In the genomic region with DNA sequence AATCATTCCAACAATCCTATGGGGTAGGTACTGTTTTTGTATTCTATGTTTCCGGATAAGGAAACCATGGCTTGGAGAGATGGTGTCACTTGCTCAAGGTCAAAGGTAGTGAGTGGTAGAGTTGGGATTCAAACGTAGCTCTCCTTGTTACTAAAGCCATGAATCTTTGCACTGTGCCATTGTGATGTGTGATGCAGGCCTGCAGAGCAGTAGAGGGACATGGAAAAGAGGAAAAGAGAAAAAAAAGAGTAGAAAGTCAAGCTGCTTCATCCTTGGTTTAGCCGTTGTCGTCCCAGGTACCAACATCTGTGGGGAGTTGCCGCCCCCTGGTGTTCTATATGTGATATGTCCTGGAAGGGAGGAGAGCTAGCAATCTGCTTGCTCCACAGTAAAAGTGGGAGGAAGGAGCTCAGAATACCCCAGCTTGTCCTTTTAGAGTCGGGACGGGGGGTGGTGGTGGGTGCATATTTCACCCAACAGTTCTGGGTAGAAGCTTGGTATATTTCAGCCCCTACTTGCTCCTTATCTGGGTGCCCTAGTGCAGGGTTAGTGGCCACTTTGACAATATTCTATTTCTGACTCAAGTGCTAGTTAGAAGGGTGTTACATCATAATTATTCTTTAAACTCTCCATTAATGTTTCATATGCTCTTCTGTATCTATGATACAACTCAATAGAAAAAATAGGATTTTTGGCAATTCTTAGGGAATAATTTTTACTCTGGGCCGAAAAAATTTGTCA, we compare ENCODE assay signal across 1 cellular context.
TF ChIP-seq lines count a peak whose summit lies in the region.

No MANE protein-coding gene starts in this region.

TF ChIP-seq in H1, 55 proteins besides CTCF, POLR2A, EP300 and RAD21:
- TF ChIP-seq SIX5 (IDR thresholded peaks at IDR 0.05; ENCODE audit: low read depth, low read length): no peak
- no peak for TF ChIP-seq CHD1 (IDR thresholded peaks at IDR 0.05; ENCODE audit: low read depth, low read length)
- TF ChIP-seq TCF12 (IDR thresholded peaks at IDR 0.05; ENCODE audit: low read depth, low read length): no peak
- no peak for TF ChIP-seq KDM1A (IDR thresholded peaks at IDR 0.05; ENCODE audit: borderline replicate concordance, low read length)
- no peak for TF ChIP-seq GTF2F1 (IDR thresholded peaks at IDR 0.05; ENCODE audit: borderline replicate concordance, low read depth, low read length)
- TF ChIP-seq MAFK (IDR thresholded peaks at IDR 0.05; ENCODE audit: low read depth, low read length): no peak
- no peak for TF ChIP-seq RNF2 (IDR thresholded peaks at IDR 0.05; ENCODE audit: borderline replicate concordance, low read depth, low read length, missing control alignments, poor library complexity, severe bottlenecking)
- TF ChIP-seq, protein P1, sequence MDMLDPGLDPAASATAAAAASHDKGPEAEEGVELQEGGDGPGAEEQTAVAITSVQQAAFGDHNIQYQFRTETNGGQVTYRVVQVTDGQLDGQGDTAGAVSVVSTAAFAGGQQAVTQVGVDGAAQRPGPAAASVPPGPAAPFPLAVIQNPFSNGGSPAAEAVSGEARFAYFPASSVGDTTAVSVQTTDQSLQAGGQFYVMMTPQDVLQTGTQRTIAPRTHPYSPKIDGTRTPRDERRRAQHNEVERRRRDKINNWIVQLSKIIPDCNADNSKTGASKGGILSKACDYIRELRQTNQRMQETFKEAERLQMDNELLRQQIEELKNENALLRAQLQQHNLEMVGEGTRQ (IDR thresholded peaks at IDR 0.05; ENCODE audit: low read length): no peak
- TF ChIP-seq SIRT6 (IDR thresholded peaks at IDR 0.05; ENCODE audit: low read length): no peak
- TF ChIP-seq, protein P2, sequence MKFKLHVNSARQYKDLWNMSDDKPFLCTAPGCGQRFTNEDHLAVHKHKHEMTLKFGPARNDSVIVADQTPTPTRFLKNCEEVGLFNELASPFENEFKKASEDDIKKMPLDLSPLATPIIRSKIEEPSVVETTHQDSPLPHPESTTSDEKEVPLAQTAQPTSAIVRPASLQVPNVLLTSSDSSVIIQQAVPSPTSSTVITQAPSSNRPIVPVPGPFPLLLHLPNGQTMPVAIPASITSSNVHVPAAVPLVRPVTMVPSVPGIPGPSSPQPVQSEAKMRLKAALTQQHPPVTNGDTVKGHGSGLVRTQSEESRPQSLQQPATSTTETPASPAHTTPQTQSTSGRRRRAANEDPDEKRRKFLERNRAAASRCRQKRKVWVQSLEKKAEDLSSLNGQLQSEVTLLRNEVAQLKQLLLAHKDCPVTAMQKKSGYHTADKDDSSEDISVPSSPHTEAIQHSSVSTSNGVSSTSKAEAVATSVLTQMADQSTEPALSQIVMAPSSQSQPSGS (IDR thresholded peaks at IDR 0.05; ENCODE audit: low read length): no peak
- TF ChIP-seq RXRA (IDR thresholded peaks at IDR 0.05; ENCODE audit: insufficient read depth, low read depth, low read length): no peak
- TF ChIP-seq JUND (IDR thresholded peaks at IDR 0.05; ENCODE audit: low read length): no peak
- no peak for TF ChIP-seq HDAC2 (IDR thresholded peaks at IDR 0.05; ENCODE audit: borderline replicate concordance in 1 of 2, low read depth in 2 of 2, low read length in 2 of 2)
- no peak for TF ChIP-seq SP4 (IDR thresholded peaks at IDR 0.05; ENCODE audit: low read length)
